In genomic region chr2:130185436-130185835, GRCh38 we compare ENCODE assay signal across 21 cellular contexts. TPM values are rescaled to one million over a fixed set of nuclear protein-coding genes. Genes with fewer than 3 reads are reported as not detected.
"Had no signal": no experiment of that assay in that cellular context is flagged by ENCODE, and none has a peak within 500 bp of the region (broad histone marks: within the 10 kb centered on the region; RNA-seq: fewer than 3 reads in every experiment).

No MANE protein-coding gene starts in this region.

- H3K27me3 ChIP-seq: esophagus squamous epithelium, ovary, right lobe of liver, tibial nerve, uterus had no signal

- DNase-seq: activated CD4-positive, alpha-beta T cell treated with anti-CD3 and anti-CD28 coated beads, Interleukin-2, amount 50 U/mL, for 48 hours; activated CD4-positive, CD25-positive, alpha-beta regulatory T cell; activated gamma-delta T cell treated with Interleukin-2 at 50 U/mL for 16 hours; activated T-cell treated with anti-CD3 and anti-CD28 coated beads, Interleukin-2, amount 50 U/mL, for 72 hours; aorta; effector CD8-positive, alpha-beta T cell; esophagus squamous epithelium; hypothalamus; nephron progenitor cell; ovary; right lobe of liver; substantia nigra; uterus had no signal

- H3K27ac ChIP-seq: esophagus squamous epithelium, ovary, right lobe of liver, tibial nerve, uterus had no signal

- FAIRE-seq: endothelial cell of umbilical vein had no signal

- H3K27ac Mint-ChIP-seq: activated T-cell treated with anti-CD3 and anti-CD28 coated beads, Interleukin-2, amount 50 U/mL, for 72 hours; nephron progenitor cell had no signal

- H3K9me3 ChIP-seq: esophagus squamous epithelium, ovary, right lobe of liver, tibial nerve, uterus had no signal

- H3K4me3 Mint-ChIP-seq: activated T-cell treated with anti-CD3 and anti-CD28 coated beads, Interleukin-2, amount 50 U/mL, for 72 hours; nephron progenitor cell had no signal

- ATAC-seq: activated T-cell treated with anti-CD3 and anti-CD28 coated beads, Interleukin-2, amount 50 U/mL, for 72 hours; left ventricle myocardium superior; right lobe of liver had no signal

- H3K9me3 Mint-ChIP-seq: activated T-cell treated with anti-CD3 and anti-CD28 coated beads, Interleukin-2, amount 50 U/mL, for 72 hours; nephron progenitor cell had no signal

RNA-seq across cellular contexts. Expression of gene TUBA3E, which starts 12.8 kb away (rescaled TPM):
- total RNA-seq: activated T-cell treated with anti-CD3 and anti-CD28 coated beads, Interleukin-2, amount 50 U/mL, for 72 hours; aorta; endothelial cell of umbilical vein; esophagus squamous epithelium; fibroblast of villous mesenchyme; kidney epithelial cell; mesenteric fat pad; pulmonary artery endothelial cell; right lobe of liver; smooth muscle cell; tibial nerve had no signal

RNA-seq across cellular contexts. Expression of gene POTEF, which starts 56.4 kb away (rescaled TPM):
- total RNA-seq: activated T-cell treated with anti-CD3 and anti-CD28 coated beads, Interleukin-2, amount 50 U/mL, for 72 hours; endothelial cell of umbilical vein; esophagus squamous epithelium; fibroblast of villous mesenchyme; kidney epithelial cell; left ventricle myocardium superior; mesenteric fat pad; right lobe of liver; tibial nerve had no signal
